11 cellular contexts compared by ENCODE assay signal in the genomic region with DNA sequence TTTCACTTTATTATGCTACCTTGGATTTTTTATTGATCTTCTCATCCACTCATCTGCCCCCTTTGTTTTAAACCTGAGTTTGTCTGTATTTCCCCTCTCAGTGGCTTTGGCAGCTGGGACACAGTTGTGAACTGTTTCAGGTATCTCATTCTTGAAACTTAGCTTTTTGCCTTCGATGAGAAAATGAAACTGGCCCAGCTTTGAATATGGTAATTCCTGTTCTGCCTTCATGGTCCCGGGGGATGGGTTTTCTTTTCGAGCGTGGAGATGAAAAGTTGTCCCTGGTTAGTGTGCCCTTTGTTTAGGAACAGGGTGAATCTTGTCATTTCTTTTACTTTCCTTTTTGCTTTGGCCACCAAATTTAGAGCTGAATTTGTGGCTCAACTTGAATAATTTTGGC. TPM values are rescaled to one million over a fixed set of nuclear protein-coding genes. Genes with fewer than 3 reads are reported as not detected.
A peak's percentile ranks its signal among the peaks of the same experiment; 100 is the strongest.
DNase-seq lines count a peak whose midpoint lies in the region; ATAC-seq and TF ChIP-seq lines count a peak whose summit lies in the region.
"Had no signal": no experiment of that assay in that cellular context is flagged by ENCODE, and none has a peak within 500 bp of the region (broad histone marks: within the 10 kb centered on the region; RNA-seq: fewer than 3 reads in every experiment).

No MANE protein-coding gene starts in this region.

- no peak for DNase-seq in activated T-cell treated with anti-CD3 and anti-CD28 coated beads, Interleukin-2, amount 50 U/mL, for 24 hours
- no peak for DNase-seq in activated T-cell treated with anti-CD3 and anti-CD28 coated beads, Interleukin-2, amount 50 U/mL, for 4 hours
- DNase-seq in T1000 (lab: John Stamatoyannopoulos, UW) (no peak), NCI-H2081 (lab: John Stamatoyannopoulos, UW) (no peak), colonic mucosa (no peak)
- DNase-seq: NCI-H446 treated with DMSO at 0.1 percent for 48 hours, upper lobe of left lung had no signal

- peaks cover 12% of the 10 kb centered on the region for H3K4me1 Mint-ChIP-seq in activated T-cell treated with anti-CD3 and anti-CD28 coated beads, Interleukin-2, amount 50 U/mL, for 24 hours (ENCODE audit: low read depth)
- H3K4me1 Mint-ChIP-seq in activated T-cell treated with anti-CD3 and anti-CD28 coated beads, Interleukin-2, amount 50 U/mL, for 4 hours (ENCODE audit: low read depth), result peaks cover 7% of the 10 kb centered on the region
- peaks cover 13% of the 10 kb centered on the region for H3K4me1 Mint-ChIP-seq in stimulated activated naive CD8-positive, alpha-beta T cell treated with anti-CD3 and anti-CD28 coated beads, Interleukin-15, Interleukin-2, amounts not matched to agents 100 ng/mL and 50 ng/mL, for 24 hours (ENCODE audit: low read depth)
- H3K4me1 Mint-ChIP-seq: nephron had no signal

- H3K27ac ChIP-seq in colonic mucosa, result no peak overlapping the region

- intact Hi-C loops in colonic mucosa (cut with DNase I), result no loop called here

- H3K27me3 Mint-ChIP-seq in activated T-cell treated with anti-CD3 and anti-CD28 coated beads, Interleukin-2, amount 50 U/mL, for 24 hours, result no peaks in the 10 kb centered on the region
- no peaks in the 10 kb centered on the region for H3K27me3 Mint-ChIP-seq in activated T-cell treated with anti-CD3 and anti-CD28 coated beads, Interleukin-2, amount 50 U/mL, for 4 hours (ENCODE audit: low read depth)
- no peaks in the 10 kb centered on the region for H3K27me3 Mint-ChIP-seq in stimulated activated naive CD8-positive, alpha-beta T cell treated with anti-CD3 and anti-CD28 coated beads, Interleukin-15, Interleukin-2, amounts not matched to agents 100 ng/mL and 50 ng/mL, for 24 hours

- H3K9ac ChIP-seq in colonic mucosa (ENCODE audit: low read depth in 2 of 2, low read length in 2 of 2), result no peak overlapping the region

- peak overlapping the region; percentile 20 for H3K27ac Mint-ChIP-seq in activated T-cell treated with anti-CD3 and anti-CD28 coated beads, Interleukin-2, amount 50 U/mL, for 24 hours
- peak overlapping the region; percentile 50 for H3K27ac Mint-ChIP-seq in stimulated activated naive CD8-positive, alpha-beta T cell treated with anti-CD3 and anti-CD28 coated beads, Interleukin-15, Interleukin-2, amounts not matched to agents 100 ng/mL and 50 ng/mL, for 24 hours
- H3K27ac Mint-ChIP-seq: nephron had no signal

- no peaks in the 10 kb centered on the region for H3K36me3 ChIP-seq in colonic mucosa

- TF ChIP-seq CTCF in colonic mucosa (IDR thresholded peaks at IDR 0.05), result no peak

- no peaks in the 10 kb centered on the region for H3K9me3 ChIP-seq in colonic mucosa
- H3K9me3 ChIP-seq: upper lobe of left lung had no signal

- no peak for ATAC-seq in activated T-cell treated with anti-CD3 and anti-CD28 coated beads, Interleukin-2, amount 50 U/mL, for 4 hours
- ATAC-seq in GM21825 (IDR thresholded peaks at IDR 0.05; ENCODE audit: unreplicated experiment) (peak; percentile 81), HG03457 (IDR thresholded peaks at IDR 0.05; ENCODE audit: unreplicated experiment) (peak; percentile 65)

- no peak overlapping the region for H3K4me3 Mint-ChIP-seq in activated T-cell treated with anti-CD3 and anti-CD28 coated beads, Interleukin-2, amount 50 U/mL, for 24 hours
- no peak overlapping the region for H3K4me3 Mint-ChIP-seq in activated T-cell treated with anti-CD3 and anti-CD28 coated beads, Interleukin-2, amount 50 U/mL, for 4 hours
- peak overlapping the region; percentile 2 for H3K4me3 Mint-ChIP-seq in stimulated activated naive CD8-positive, alpha-beta T cell treated with anti-CD3 and anti-CD28 coated beads, Interleukin-15, Interleukin-2, amounts not matched to agents 100 ng/mL and 50 ng/mL, for 24 hours
- H3K4me3 Mint-ChIP-seq: nephron had no signal

- H3K4me3 ChIP-seq in colonic mucosa, result no peak overlapping the region
- H3K4me3 ChIP-seq: upper lobe of left lung had no signal

- H3K9me3 Mint-ChIP-seq in activated T-cell treated with anti-CD3 and anti-CD28 coated beads, Interleukin-2, amount 50 U/mL, for 24 hours, result no peaks in the 10 kb centered on the region
- H3K9me3 Mint-ChIP-seq in activated T-cell treated with anti-CD3 and anti-CD28 coated beads, Interleukin-2, amount 50 U/mL, for 4 hours, result no peaks in the 10 kb centered on the region
- H3K9me3 Mint-ChIP-seq in stimulated activated naive CD8-positive, alpha-beta T cell treated with anti-CD3 and anti-CD28 coated beads, Interleukin-15, Interleukin-2, amounts not matched to agents 100 ng/mL and 50 ng/mL, for 24 hours, result no peaks in the 10 kb centered on the region

- H3K27me3 ChIP-seq in colonic mucosa, result no peaks in the 10 kb centered on the region
- H3K27me3 ChIP-seq: upper lobe of left lung had no signal

- peaks cover 79% of the 10 kb centered on the region for H3K36me3 Mint-ChIP-seq in activated T-cell treated with anti-CD3 and anti-CD28 coated beads, Interleukin-2, amount 50 U/mL, for 24 hours (ENCODE audit: low read depth)
- H3K36me3 Mint-ChIP-seq in activated T-cell treated with anti-CD3 and anti-CD28 coated beads, Interleukin-2, amount 50 U/mL, for 4 hours (ENCODE audit: insufficient read depth), result peaks cover 31% of the 10 kb centered on the region
- peaks cover 56% of the 10 kb centered on the region for H3K36me3 Mint-ChIP-seq in stimulated activated naive CD8-positive, alpha-beta T cell treated with anti-CD3 and anti-CD28 coated beads, Interleukin-15, Interleukin-2, amounts not matched to agents 100 ng/mL and 50 ng/mL, for 24 hours (ENCODE audit: low read depth)

- H3K4me1 ChIP-seq in colonic mucosa, result no peaks in the 10 kb centered on the region

RNA-seq across cellular contexts. Expression of a gene that starts 25.6 kb away (rescaled TPM):
- total RNA-seq in activated T-cell treated with anti-CD3 and anti-CD28 coated beads, Interleukin-2, amount 50 U/mL, for 4 hours, result 10 to 100 TPM; 14.3 to 17.2 (median 15.8) TPM
- total RNA-seq in colonic mucosa, result 10 to 100 TPM; 16.3 to 16.9 TPM

Comparison
In these comparisons a context has a peak if more than half of its experiments do, and no peak if none do; other contexts are left out.
1. ATAC-seq: peak in GM21825 (single experiment) and HG03457 (single experiment); none in activated T-cell treated with anti-CD3 and anti-CD28 coated beads, Interleukin-2, amount 50 U/mL, for 4 hours (0 of 2).